In genomic region chr12:6936642-6937480, GRCh38 we compare ENCODE assay signal across 6 cellular contexts. TPM values are rescaled to one million over a fixed set of nuclear protein-coding genes. Genes with fewer than 3 reads are reported as not detected.
DNase-seq lines count a peak whose midpoint lies in the region; FAIRE-seq lines count a peak whose summit lies in the region.

No MANE protein-coding gene starts in this region.

- peak overlapping the region; percentile 99 for H3K27ac Mint-ChIP-seq in activated naive CD8-positive, alpha-beta T cell treated with anti-CD3 and anti-CD28 coated beads for 36 hours

- H3K4me3 ChIP-seq in BLaER1, result peak overlapping the region; percentile 93
- H3K4me3 ChIP-seq in mononuclear cell (ENCODE audit: low read length), result peak overlapping the region; percentile 71

- H3K27me3 ChIP-seq in BLaER1 (no peaks in the 10 kb centered on the region), mononuclear cell (ENCODE audit: insufficient read depth, low read length) (no peaks in the 10 kb centered on the region)

- H3K9me3 Mint-ChIP-seq in activated naive CD8-positive, alpha-beta T cell treated with anti-CD3 and anti-CD28 coated beads for 36 hours, result no peaks in the 10 kb centered on the region

- peak; percentile 51 for FAIRE-seq in HTR-8/SVneo (lab: Jason Lieb, UNC)

- H3K4me3 Mint-ChIP-seq in activated naive CD8-positive, alpha-beta T cell treated with anti-CD3 and anti-CD28 coated beads for 36 hours, result peak overlapping the region; percentile 96

- H3K9me3 ChIP-seq in BLaER1 (no peaks in the 10 kb centered on the region), mononuclear cell (ENCODE audit: low read depth, low read length) (no peaks in the 10 kb centered on the region)

- DNase-seq in HTR-8/SVneo (ENCODE audit: insufficient read length, low spot score), result no peak
- peak; percentile 84 for DNase-seq in activated naive CD8-positive, alpha-beta T cell treated with anti-CD3 and anti-CD28 coated beads for 36 hours
- no peak for DNase-seq in epidermal melanocyte (ENCODE audit: insufficient read length, low spot score)
- DNase-seq in CD1c-positive myeloid dendritic cell (ENCODE audit: extremely low spot score), result no peak

- H3K4me1 Mint-ChIP-seq in activated naive CD8-positive, alpha-beta T cell treated with anti-CD3 and anti-CD28 coated beads for 36 hours, result peaks cover 52% of the 10 kb centered on the region

- H3K36me3 Mint-ChIP-seq in activated naive CD8-positive, alpha-beta T cell treated with anti-CD3 and anti-CD28 coated beads for 36 hours, result peaks cover 41% of the 10 kb centered on the region

- H4K20me1 ChIP-seq in BLaER1, result peaks cover 37% of the 10 kb centered on the region

- H3K27ac ChIP-seq in BLaER1, result peak overlapping the region; percentile 99

- peak overlapping the region; percentile 99 for H3K4me2 ChIP-seq in BLaER1

- H3K9ac ChIP-seq in BLaER1, result peak overlapping the region; percentile 99

- H3K4me1 ChIP-seq in BLaER1, result peaks cover 67% of the 10 kb centered on the region
- H3K4me1 ChIP-seq in mononuclear cell (ENCODE audit: insufficient read depth, low read length), result peaks cover 32% of the 10 kb centered on the region

- H3K36me3 ChIP-seq in BLaER1, result peaks cover 73% of the 10 kb centered on the region

- H3K27me3 Mint-ChIP-seq in activated naive CD8-positive, alpha-beta T cell treated with anti-CD3 and anti-CD28 coated beads for 36 hours, result no peaks in the 10 kb centered on the region

RNA-seq across cellular contexts. Expression of gene RNU7-1, which starts 6.8 kb away (rescaled TPM):
- not detected for total RNA-seq in activated naive CD8-positive, alpha-beta T cell treated with anti-CD3 and anti-CD28 coated beads for 36 hours
- not detected for total RNA-seq in mononuclear cell

RNA-seq across cellular contexts. Expression of gene C12orf57, which starts 7.0 kb away (rescaled TPM):
- total RNA-seq in activated naive CD8-positive, alpha-beta T cell treated with anti-CD3 and anti-CD28 coated beads for 36 hours, result 100 to 1,000 TPM; 203 to 208 TPM
- 274 TPM for total RNA-seq in mononuclear cell

RNA-seq across cellular contexts. Expression of gene ATN1, which starts 9.1 kb away (rescaled TPM):
- total RNA-seq in activated naive CD8-positive, alpha-beta T cell treated with anti-CD3 and anti-CD28 coated beads for 36 hours, result 10 to 100 TPM; 27.6 to 28.5 TPM
- 4.6 TPM for total RNA-seq in mononuclear cell

RNA-seq across cellular contexts. Expression of gene PTPN6, which starts 14.3 kb away (rescaled TPM):
- total RNA-seq in activated naive CD8-positive, alpha-beta T cell treated with anti-CD3 and anti-CD28 coated beads for 36 hours, result 100 to 1,000 TPM; 457 to 467 TPM
- 99.9 TPM for total RNA-seq in mononuclear cell

RNA-seq across cellular contexts. Expression of gene ENO2, which starts 22.5 kb away (rescaled TPM):
- total RNA-seq in activated naive CD8-positive, alpha-beta T cell treated with anti-CD3 and anti-CD28 coated beads for 36 hours, result 100 to 1,000 TPM; 140 to 141 TPM
- total RNA-seq in mononuclear cell, result 11.4 TPM
